In the genomic region with DNA sequence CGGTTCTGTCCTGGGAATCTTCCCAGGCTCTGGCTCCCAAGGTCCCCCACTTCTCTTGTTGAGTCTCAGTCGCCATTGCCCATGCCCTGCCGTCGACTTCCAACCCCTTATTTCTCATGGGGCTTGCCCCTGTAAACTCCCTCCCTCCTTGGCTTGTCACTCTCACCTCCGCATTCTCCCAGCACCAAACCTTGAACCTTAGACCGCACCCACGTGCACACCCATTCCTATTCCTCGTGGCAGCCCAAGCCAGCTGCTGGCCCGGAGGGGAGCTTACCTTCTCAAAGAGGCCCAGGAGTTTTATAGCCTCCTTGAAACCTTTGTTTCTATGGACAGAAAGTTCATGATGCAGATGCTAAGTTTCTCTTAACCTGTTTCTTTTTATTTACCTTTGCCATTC, we compare ENCODE assay signal across 1 cellular context.
TF ChIP-seq lines count a peak whose summit lies in the region.

No MANE protein-coding gene starts in this region.

TF ChIP-seq in IMR-90, 13 proteins besides CTCF, POLR2A, EP300 and RAD21:
- TF ChIP-seq BHLHE40 (IDR thresholded peaks at IDR 0.05; ENCODE audit: low read depth, low read length): no peak
- no peak for TF ChIP-seq CHD1 (IDR thresholded peaks at IDR 0.05; ENCODE audit: low read depth, low read length)
- no peak for TF ChIP-seq MAZ (IDR thresholded peaks at IDR 0.05; ENCODE audit: borderline replicate concordance, low read depth, low read length)
- no peak for TF ChIP-seq MXI1 (IDR thresholded peaks at IDR 0.05; ENCODE audit: borderline replicate concordance, low read depth, low read length)
- TF ChIP-seq MAFK (IDR thresholded peaks at IDR 0.05; ENCODE audit: low read depth, low read length): no peak
- TF ChIP-seq NFE2L2 (IDR thresholded peaks at IDR 0.05; ENCODE audit: low read depth, low read length): no peak
- no peak for TF ChIP-seq RCOR1 (IDR thresholded peaks at IDR 0.05; ENCODE audit: insufficient replicate concordance, low read length)
- TF ChIP-seq, protein P1, sequence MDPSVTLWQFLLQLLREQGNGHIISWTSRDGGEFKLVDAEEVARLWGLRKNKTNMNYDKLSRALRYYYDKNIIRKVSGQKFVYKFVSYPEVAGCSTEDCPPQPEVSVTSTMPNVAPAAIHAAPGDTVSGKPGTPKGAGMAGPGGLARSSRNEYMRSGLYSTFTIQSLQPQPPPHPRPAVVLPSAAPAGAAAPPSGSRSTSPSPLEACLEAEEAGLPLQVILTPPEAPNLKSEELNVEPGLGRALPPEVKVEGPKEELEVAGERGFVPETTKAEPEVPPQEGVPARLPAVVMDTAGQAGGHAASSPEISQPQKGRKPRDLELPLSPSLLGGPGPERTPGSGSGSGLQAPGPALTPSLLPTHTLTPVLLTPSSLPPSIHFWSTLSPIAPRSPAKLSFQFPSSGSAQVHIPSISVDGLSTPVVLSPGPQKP (IDR thresholded peaks at IDR 0.05; ENCODE audit: borderline replicate concordance, low read depth, low read length): no peak
- TF ChIP-seq RFX5 (IDR thresholded peaks at IDR 0.05; ENCODE audit: low read depth, low read length): no peak
- TF ChIP-seq, protein P2, sequence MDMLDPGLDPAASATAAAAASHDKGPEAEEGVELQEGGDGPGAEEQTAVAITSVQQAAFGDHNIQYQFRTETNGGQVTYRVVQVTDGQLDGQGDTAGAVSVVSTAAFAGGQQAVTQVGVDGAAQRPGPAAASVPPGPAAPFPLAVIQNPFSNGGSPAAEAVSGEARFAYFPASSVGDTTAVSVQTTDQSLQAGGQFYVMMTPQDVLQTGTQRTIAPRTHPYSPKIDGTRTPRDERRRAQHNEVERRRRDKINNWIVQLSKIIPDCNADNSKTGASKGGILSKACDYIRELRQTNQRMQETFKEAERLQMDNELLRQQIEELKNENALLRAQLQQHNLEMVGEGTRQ (IDR thresholded peaks at IDR 0.05; ENCODE audit: low read depth, low read length): no peak
- no peak for TF ChIP-seq CEBPB (IDR thresholded peaks at IDR 0.05; ENCODE audit: low read depth, low read length)
- TF ChIP-seq SMC3 (IDR thresholded peaks at IDR 0.05; ENCODE audit: low read depth, low read length): no peak
